In genomic region chr13:85597790-85598500, GRCh38 we compare ENCODE assay signal across 11 cellular contexts.
"Had no signal": no experiment of that assay in that cellular context is flagged by ENCODE, and none has a peak within 500 bp of the region (broad histone marks: within the 10 kb centered on the region; RNA-seq: fewer than 3 reads in every experiment).

No MANE protein-coding gene starts in this region.

- H3K4me3 ChIP-seq: cardiac muscle cell, lung, right atrium auricular region had no signal

- H3K27ac ChIP-seq: cardiac muscle cell, right atrium auricular region had no signal

- ATAC-seq: activated CD4-positive, CD25-positive, alpha-beta regulatory T cell treated with anti-CD3 and anti-CD28 coated beads, Interleukin-2, amount 50 U/mL, for 24 hours; left colon; naive thymus-derived CD8-positive, alpha-beta T cell; stimulated activated naive B cell treated with anti-CD40 and anti-IgM and Interleukin-4, amounts not matched to agents 10 μg/mL and 1 μg/mL and 100 μg/mL, for 72 hours; T-helper 17 cell had no signal

- H3K27me3 ChIP-seq: cardiac muscle cell, right atrium auricular region had no signal

- H3K36me3 ChIP-seq: cardiac muscle cell, right atrium auricular region had no signal

- H3K9me3 ChIP-seq: right atrium auricular region had no signal

- DNase-seq: immature natural killer cell; left colon; naive thymus-derived CD8-positive, alpha-beta T cell; posterior cingulate gyrus; stimulated activated naive B cell treated with anti-CD40 and anti-IgM and Interleukin-4, amounts not matched to agents 10 μg/mL and 1 μg/mL and 100 μg/mL, for 72 hours; T-helper 17 cell; trophoblast cell had no signal

- H3K4me1 ChIP-seq: right atrium auricular region had no signal
